ENCODE assay signal across 8 cellular contexts in the genomic region with DNA sequence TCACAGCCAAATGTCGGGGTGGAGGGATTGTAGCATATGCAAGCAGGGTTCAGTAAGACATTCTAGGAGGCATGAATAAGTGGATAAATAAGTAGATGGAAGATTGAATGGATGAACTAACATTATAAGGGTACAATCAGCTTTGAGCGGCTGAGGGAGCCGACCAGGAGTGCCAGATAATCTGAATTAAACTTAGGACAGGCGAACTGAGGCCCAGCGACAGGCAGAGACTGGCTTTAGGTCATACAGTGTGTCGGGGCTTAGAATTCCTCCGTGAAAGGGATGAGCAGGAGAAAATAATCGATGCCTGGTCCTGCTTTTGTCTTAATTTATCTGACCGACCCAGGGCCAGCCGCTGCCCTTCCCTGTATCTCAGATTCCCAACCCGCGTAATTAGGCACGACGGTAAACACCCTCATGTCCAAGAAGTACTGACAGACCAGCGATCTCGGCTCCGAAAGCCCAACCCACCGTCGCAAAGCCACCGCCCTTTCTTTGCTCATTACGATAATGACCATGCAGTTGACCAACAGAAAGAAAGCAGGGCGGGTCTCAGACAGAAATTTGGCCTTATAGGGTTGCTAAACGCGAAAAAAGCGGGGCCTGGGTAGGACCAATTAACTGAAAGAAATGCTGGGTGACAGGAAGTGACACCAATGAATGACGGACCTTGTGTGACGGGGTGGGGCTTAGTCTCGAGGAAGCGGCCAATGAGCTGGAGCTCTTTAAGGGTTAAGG. TPM values are rescaled to one million over a fixed set of nuclear protein-coding genes. Genes with fewer than 3 reads are reported as not detected.
DNase-seq lines count a peak whose midpoint lies in the region; ATAC-seq and TF ChIP-seq lines count a peak whose summit lies in the region.

No MANE protein-coding gene starts in this region.

- H3K4me3 ChIP-seq in astrocyte of the cerebellum (ENCODE audit: low read depth, low read length) (peak overlapping the region; percentile 60), aorta (ENCODE audit: low read length in 2 of 2) (peak overlapping the region; percentile 21 to 71)

- POLR2A ChIA-PET in T-cell (lab: Charles Lee), result interaction anchor here in 1 of 2 donors (1.0 kb wide), 2 partner anchors 11 to 71 kb away, joined by 3 to 4 read pairs; no protein-coding TSS in a partner anchor

- in situ Hi-C loops in astrocyte of the cerebellum (cut with HindIII; ENCODE audit: low sequenced_read_pairs), result loop anchor here (25.0 kb wide), 1 partner anchor 100 kb away; no protein-coding TSS in a partner anchor

- H3K4me1 ChIP-seq in aorta (ENCODE audit: control insufficient read depth in 1 of 2, insufficient read depth in 2 of 2, low read length in 2 of 2), result no peaks in the 10 kb centered on the region

- H3K9me3 Mint-ChIP-seq in T-cell, result no peaks in the 10 kb centered on the region

- CTCF ChIA-PET in T-cell (lab: Charles Lee), result interaction anchor here in 1 of 2 donors (0.6 to 3.0 kb wide), 4 partner anchors 11 to 87 kb away, joined by 3 to 13 read pairs (median 6); no protein-coding TSS in a partner anchor

- DNase-seq in NCI-H146 (lab: John Stamatoyannopoulos, UW) (peak; percentile 99), T-cell (peak in 29 of 34 experiments; percentile 76 to 91 (median 84)), astrocyte of the cerebellum (ENCODE audit: low read depth) (peak; percentile 99), hepatic stellate cell (ENCODE audit: low spot score) (peak; percentile 91), putamen (ENCODE audit: low spot score) (peak; percentile 99), aorta (peak; percentile 94 to 96)

- intact Hi-C loops in aorta (cut with DNase I), result loop anchor here (1.0 to 10.0 kb wide), 3 partner anchors 9 to 183 kb away; a partner anchor contains a TSS

- peak overlapping the region; percentile 89 to 96 (median 92) for H3K4me3 Mint-ChIP-seq in T-cell

- peak overlapping the region; percentile 99 to 100 for H3K27ac Mint-ChIP-seq in T-cell

- no peaks in the 10 kb centered on the region for H3K9me3 ChIP-seq in aorta (ENCODE audit: control insufficient read depth, low read length)

- peaks cover 7% of the 10 kb centered on the region in 2 donors for H3K27me3 Mint-ChIP-seq in T-cell

- no peaks in the 10 kb centered on the region for H3K27me3 ChIP-seq in aorta (ENCODE audit: control insufficient read depth in 1 of 2, insufficient read depth in 2 of 2, low read length in 1 of 2)

- peaks cover 22 to 28% (median 28%) of the 10 kb centered on the region in 3 donors for H3K4me1 Mint-ChIP-seq in T-cell

- WGBS in aorta, 2 donors, result 0% methylated on average over 29 of the region's 29 CpGs

- H3K36me3 Mint-ChIP-seq in T-cell, result peaks cover 16% of the 10 kb centered on the region

- ATAC-seq in GM18499 (IDR thresholded peaks at IDR 0.05; ENCODE audit: insufficient read depth, unreplicated experiment), result peak; percentile 77
- peak; percentile 86 for ATAC-seq in HG02870 (IDR thresholded peaks at IDR 0.05; ENCODE audit: unreplicated experiment)
- peak; percentile 86 to 91 (median 86) for ATAC-seq in T-cell (replicated peaks in 1 of 4)
- peak; percentile 96 for ATAC-seq in aorta (ENCODE audit: low FRiP score)

- TF ChIP-seq CTCF in astrocyte of the cerebellum (IDR thresholded peaks at IDR 0.05; ENCODE audit: low read depth, low read length, missing control alignments), result no peak

- H3K27ac ChIP-seq in aorta (ENCODE audit: low read depth in 1 of 2, low read length in 2 of 2), result peak overlapping the region; percentile 87 to 99

- no peaks in the 10 kb centered on the region for H3K36me3 ChIP-seq in aorta (ENCODE audit: control insufficient read depth in 1 of 2, insufficient read depth in 2 of 2, low read length in 1 of 2)

RNA-seq across cellular contexts. Expression of a gene that starts 0.5 kb away (rescaled TPM):
- total RNA-seq in T-cell, result 10 to 100 TPM; 44.8 to 51.0 (median 47.7) TPM
- 10 to 100 TPM; 24.6 to 24.7 TPM for total RNA-seq in aorta
- polyA plus RNA-seq in aorta, result 10 to 100 TPM; 48.5 to 71.6 TPM

RNA-seq across cellular contexts. Expression of a gene that starts 6.2 kb away (rescaled TPM):
- under 1 TPM in 1 of 5 donors, not detected in 4; 0.28 TPM for total RNA-seq in T-cell
- total RNA-seq in aorta, result not detected
- not detected for polyA plus RNA-seq in aorta

RNA-seq across cellular contexts. Expression of a gene that starts 8.9 kb away (rescaled TPM):
- 10 to 100 TPM; 45.7 to 69.3 (median 62.5) TPM for total RNA-seq in T-cell
- total RNA-seq in aorta, result 10 to 100 TPM; 61.1 to 62.6 TPM
- polyA plus RNA-seq in aorta, result 100 to 1,000 TPM; 100 to 160 TPM

RNA-seq across cellular contexts. Expression of a gene that starts 23.6 kb away (rescaled TPM):
- total RNA-seq in T-cell (not detected), aorta (1 to 10 TPM in 1 of 2 donors, not detected in 1; 4.7 TPM)
- polyA plus RNA-seq in aorta, result not detected

RNA-seq across cellular contexts. Expression of a gene that starts 31.3 kb away (rescaled TPM):
- 1 to 10 TPM; 2.5 to 5.1 (median 3.7) TPM for total RNA-seq in T-cell
- total RNA-seq in aorta, result 1 to 10 TPM; 6.6 to 8.5 TPM
- 10 to 100 TPM in 1 of 2 donors, 1 to 10 TPM in 1; 8.6 to 12.8 TPM for polyA plus RNA-seq in aorta

Comparison
In these comparisons a context has a peak if more than half of its experiments do, and no peak if none do; other contexts are left out.
1. Peak in every context shown above with its lines: DNase-seq, ATAC-seq, H3K4me3 ChIP-seq and H3K27ac ChIP-seq.